Comparison of ENCODE assay signal across 23 cellular contexts in the genomic region with DNA sequence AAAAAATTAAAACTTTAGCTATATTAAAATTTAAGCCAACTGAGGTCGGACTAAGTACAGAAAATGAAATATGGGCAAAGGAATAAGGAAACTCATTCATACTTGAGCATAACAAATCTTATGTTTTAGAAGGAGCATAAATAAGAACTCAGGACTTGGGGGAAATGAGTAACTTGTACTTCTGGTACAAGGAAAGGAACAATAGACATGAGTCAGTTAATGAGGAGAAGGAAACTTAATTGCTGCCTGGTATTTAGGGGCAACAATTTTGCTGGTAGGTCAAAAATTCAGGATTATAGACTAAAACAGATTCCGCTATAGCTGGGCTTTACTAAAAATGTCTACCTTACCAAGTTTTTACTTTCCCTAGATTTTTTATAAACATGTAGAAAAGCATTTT.
A peak's percentile ranks its signal among the peaks of the same experiment; 100 is the strongest.
DNase-seq lines count a peak whose midpoint lies in the region; ATAC-seq and TF ChIP-seq lines count a peak whose summit lies in the region.
"Had no signal": no experiment of that assay in that cellular context is flagged by ENCODE, and none has a peak within 500 bp of the region (broad histone marks: within the 10 kb centered on the region; RNA-seq: fewer than 3 reads in every experiment).

No MANE protein-coding gene starts in this region.

- no TSS peak for BruUV-seq in A673 (replicated peaks; lab: Mats Ljungman, UMichigan)

- peak in 1 of 2 donors; percentile 31 for TF ChIP-seq EP300 in tibial nerve (IDR thresholded peaks at IDR 0.05)

- peak overlapping the region; percentile 58 for H3K27ac Mint-ChIP-seq in neural crest cell (ENCODE audit: unreplicated experiment)
- H3K27ac Mint-ChIP-seq: B cell; CD8-positive, alpha-beta T cell had no signal

- H3K36me3 ChIP-seq in tibial nerve (peaks cover 0 to 6% (median 0%) of the 10 kb centered on the region in 3 donors), A673 (ENCODE audit: insufficient read depth, low read length, poor library complexity, severe bottlenecking) (no peaks in the 10 kb centered on the region)

- DNase-seq in astrocyte of the spinal cord (ENCODE audit: low read depth, low spot score) (peak; percentile 11), epithelial cell of esophagus (ENCODE audit: low read depth) (peak; percentile 18), neural crest cell (ENCODE audit: low read depth, low spot score) (no peak), tibial nerve (ENCODE audit: low spot score in 2 of 2) (no peak), A673 (ENCODE audit: low spot score) (no peak), posterior cingulate gyrus (no peak)
- DNase-seq: CD8-positive, alpha-beta T cell; DMS 273 treated with DMSO at 0.1 percent for 48 hours; EL; GDM1; HCEC 1CT; KBM-7; NCI-H1105 treated with DMSO at 0.1 percent for 48 hours; NCI-H1930; NCI-H446; NCI-H524 treated with DMSO at 0.1 percent for 48 hours; NK-92 treated with Interleukin-12 subunit alpha and Interleukin-12 subunit beta, amount 100 ng/mL, for 24 hours; PC-3; Right ventricle myocardium superior had no signal

- H3K27me3 ChIP-seq in tibial nerve: no peaks in the 10 kb centered on the region
- no peaks in the 10 kb centered on the region for H3K27me3 ChIP-seq in A673 (replicated peaks; ENCODE audit: insufficient read depth, low read depth, low read length, poor library complexity)

- in situ Hi-C loops in astrocyte of the spinal cord (cut with HindIII; ENCODE audit: low sequenced_read_pairs): no loop called here

- intact Hi-C loops in A673 (cut with micrococcal nuclease; ENCODE audit: unreplicated experiment) (no loop called here), posterior cingulate gyrus (cut with DNase I) (no loop called here)

- 42 to 59% methylated on average over 2 of the region's 2 CpGs for WGBS in tibial nerve, 2 donors

- POLR2A ChIA-PET in A673 (lab: Charles Lee; ENCODE audit: low non-redundant PET): no interaction called here

- ATAC-seq in GM18867 (IDR thresholded peaks at IDR 0.05; ENCODE audit: unreplicated experiment): no peak
- ATAC-seq: CD8-positive, alpha-beta T cell; GM12878; PC-3 had no signal

- no peak for TF ChIP-seq POLR2A in tibial nerve (IDR thresholded peaks at IDR 0.05)

- no peaks in the 10 kb centered on the region for H3K9me3 Mint-ChIP-seq in neural crest cell
- H3K9me3 Mint-ChIP-seq: CD8-positive, alpha-beta T cell had no signal

- peaks cover 3% of the 10 kb centered on the region for H3K36me3 Mint-ChIP-seq in neural crest cell (ENCODE audit: low read depth)

- H3K4me3 ChIP-seq in astrocyte of the spinal cord (ENCODE audit: low read depth, low read length) (no peak overlapping the region), epithelial cell of esophagus (ENCODE audit: low read length) (no peak overlapping the region), tibial nerve (no peak overlapping the region), A673 (ENCODE audit: low read depth, low read length, poor library complexity, severe bottlenecking) (no peak overlapping the region)
- H3K4me3 ChIP-seq: GM12878 had no signal

- no peaks in the 10 kb centered on the region for H3K4me1 Mint-ChIP-seq in neural crest cell

- H3K4me3 Mint-ChIP-seq in neural crest cell: no peak overlapping the region
- H3K4me3 Mint-ChIP-seq: B cell; CD8-positive, alpha-beta T cell had no signal

- H3K4me1 ChIP-seq in tibial nerve: peaks cover 0 to 7% (median 0%) of the 10 kb centered on the region in 4 donors
- no peaks in the 10 kb centered on the region for H3K4me1 ChIP-seq in A673 (ENCODE audit: insufficient read depth, low read length, poor library complexity, severe bottlenecking)

- H3K27me3 Mint-ChIP-seq in neural crest cell (ENCODE audit: low read depth): no peaks in the 10 kb centered on the region
- H3K27me3 Mint-ChIP-seq: B cell had no signal

- H3K27ac ChIP-seq in tibial nerve (peak overlapping the region; percentile 28 to 86 (median 54)), A673 (ENCODE audit: low read depth, low read length, poor library complexity, severe bottlenecking) (no peak overlapping the region)
- H3K27ac ChIP-seq: C4-2B had no signal

- CTCF ChIA-PET in A673 (lab: Charles Lee): no interaction called here

- TF ChIP-seq CTCF in astrocyte of the spinal cord (IDR thresholded peaks at IDR 0.05; ENCODE audit: low read depth, low read length) (no peak), epithelial cell of esophagus (IDR thresholded peaks at IDR 0.05; ENCODE audit: insufficient read depth, low read depth, low read length, missing control alignments) (no peak), neural crest cell (conservative IDR thresholded peaks at IDR 0.05) (no peak), tibial nerve (IDR thresholded peaks at IDR 0.05) (no peak), A673 (conservative IDR thresholded peaks at IDR 0.05; ENCODE audit: low read depth, low read length) (no peak)

- H3K9me3 ChIP-seq in tibial nerve: peaks cover 0 to 4% (median 0%) of the 10 kb centered on the region in 4 donors
- H3K9me3 ChIP-seq in A673 (ENCODE audit: low read depth, low read length, poor library complexity, severe bottlenecking): no peaks in the 10 kb centered on the region

Comparison
In these comparisons a context has a peak if more than half of its experiments do, and no peak if none do; other contexts are left out.
1. DNase-seq: peak in astrocyte of the spinal cord (single experiment) and epithelial cell of esophagus (single experiment); none in neural crest cell (single experiment), tibial nerve (0 of 2), A673 (single experiment) and posterior cingulate gyrus (0 of 10).